Comparison of ENCODE assay signal across 19 cellular contexts in genomic region chr10:404341-404740, GRCh38.
DNase-seq lines count a peak whose midpoint lies in the region; ATAC-seq and TF ChIP-seq lines count a peak whose summit lies in the region.
"Had no signal": no experiment of that assay in that cellular context is flagged by ENCODE, and none has a peak within 500 bp of the region (broad histone marks: within the 10 kb centered on the region; RNA-seq: fewer than 3 reads in every experiment).

No MANE protein-coding gene starts in this region.

- H3K4me3 Mint-ChIP-seq in HFFc6: peak overlapping the region; percentile 26; the same call in 1 of the 2 replicates
- H3K4me3 Mint-ChIP-seq: activated CD4-positive, alpha-beta T cell treated with anti-CD3 and anti-CD28 coated beads, Interleukin-2, amount 10 ng/mL, durations not matched to agents 24 days and 14 days; T-cell had no signal

- no peaks in the 10 kb centered on the region for H3K9me3 Mint-ChIP-seq in HFFc6
- H3K9me3 Mint-ChIP-seq: activated CD4-positive, alpha-beta T cell treated with anti-CD3 and anti-CD28 coated beads, Interleukin-2, amount 10 ng/mL, durations not matched to agents 24 days and 14 days; T-cell had no signal

- H3K4me1 ChIP-seq in adrenal gland (replicated peaks in 1 of 2): no peaks in the 10 kb centered on the region

- intact Hi-C loops in adrenal gland (cut with DNase I): no loop called here

- peaks cover 60% of the 10 kb centered on the region for H3K36me3 Mint-ChIP-seq in HFFc6 (ENCODE audit: low read depth)

- no peak overlapping the region for H3K27ac ChIP-seq in adrenal gland
- H3K27ac ChIP-seq: KMS-11 had no signal

- TF ChIP-seq POLR2A in adrenal gland (IDR thresholded peaks at IDR 0.05): no peak

- H3K4me1 Mint-ChIP-seq in HFFc6 (ENCODE audit: low read depth): peaks cover 48% of the 10 kb centered on the region
- H3K4me1 Mint-ChIP-seq: activated CD4-positive, alpha-beta T cell treated with anti-CD3 and anti-CD28 coated beads, Interleukin-2, amount 10 ng/mL, durations not matched to agents 24 days and 14 days; T-cell had no signal

- no peak for TF ChIP-seq CTCF in HFFc6 (IDR thresholded peaks at IDR 0.05)
- TF ChIP-seq CTCF in cardiac fibroblast (IDR thresholded peaks at IDR 0.05; ENCODE audit: low read depth, low read length): no peak
- TF ChIP-seq CTCF in adrenal gland (IDR thresholded peaks at IDR 0.05): no peak

- ATAC-seq in HG03571 (IDR thresholded peaks at IDR 0.05; ENCODE audit: unreplicated experiment): no peak
- ATAC-seq: left lobe of liver, T-cell had no signal

- H3K27me3 Mint-ChIP-seq in HFFc6 (ENCODE audit: insufficient read depth): peaks cover 7% of the 10 kb centered on the region; the same call in 1 of the 2 replicates

- peak overlapping the region; percentile 73 for H3K27ac Mint-ChIP-seq in HFFc6
- H3K27ac Mint-ChIP-seq: T-cell had no signal

- H3K9me3 ChIP-seq in adrenal gland (replicated peaks in 1 of 3): no peaks in the 10 kb centered on the region

- H3K4me3 ChIP-seq in cardiac fibroblast (replicated peaks in 1 of 2; ENCODE audit: low read depth in 2 of 2, low read length in 2 of 2): no peak overlapping the region
- no peak overlapping the region for H3K4me3 ChIP-seq in adrenal gland

- no peaks in the 10 kb centered on the region for H3K27me3 ChIP-seq in adrenal gland

- DNase-seq in AG08396 (ENCODE audit: low spot score): peak; percentile 72
- peak; percentile 72 for DNase-seq in HFFc6
- peak; percentile 76 to 77 for DNase-seq in cardiac fibroblast (ENCODE audit: low read depth in 2 of 2)
- peak; percentile 28 for DNase-seq in glomerular visceral epithelial cell (ENCODE audit: extremely low spot score)
- no peak for DNase-seq in superior temporal gyrus (ENCODE audit: extremely low spot score)
- no peak for DNase-seq in adrenal gland
- no peak for DNase-seq in activated effector memory CD4-positive, alpha-beta T cell treated with Interleukin-2 at 50 U/mL for 16 hours
- DNase-seq: activated CD4-positive, alpha-beta T cell treated with anti-CD3 and anti-CD28 coated beads, Interleukin-2, amount 10 ng/mL, durations not matched to agents 24 days and 14 days; activated gamma-delta T cell; DMS79 treated with DMSO at 0.1 percent for 48 hours; NCI-H1092; NCI-H2081 treated with DMSO at 0.1 percent for 48 hours; NCI-H524; Right ventricle myocardium superior; stimulated activated CD8-positive, alpha-beta memory T cell treated with anti-CD3 and anti-CD28 coated beads, Interleukin-4, amount 100 ng/mL, for 48 hours; T-cell had no signal

- no peaks in the 10 kb centered on the region for H3K36me3 ChIP-seq in adrenal gland (replicated peaks in 1 of 2)

- WGBS in adrenal gland, 4 donors: 90 to 94% (median 93%) methylated on average over 4 of the region's 4 CpGs

Comparison
In these comparisons a context has a peak if more than half of its experiments do, and no peak if none do; other contexts are left out.
1. DNase-seq: peak in AG08396 (single experiment), HFFc6 (single experiment), cardiac fibroblast (2 of 2) and glomerular visceral epithelial cell (single experiment); none in superior temporal gyrus (single experiment), adrenal gland (0 of 7) and activated effector memory CD4-positive, alpha-beta T cell treated with Interleukin-2 at 50 U/mL for 16 hours (single experiment).